In the genomic region with DNA sequence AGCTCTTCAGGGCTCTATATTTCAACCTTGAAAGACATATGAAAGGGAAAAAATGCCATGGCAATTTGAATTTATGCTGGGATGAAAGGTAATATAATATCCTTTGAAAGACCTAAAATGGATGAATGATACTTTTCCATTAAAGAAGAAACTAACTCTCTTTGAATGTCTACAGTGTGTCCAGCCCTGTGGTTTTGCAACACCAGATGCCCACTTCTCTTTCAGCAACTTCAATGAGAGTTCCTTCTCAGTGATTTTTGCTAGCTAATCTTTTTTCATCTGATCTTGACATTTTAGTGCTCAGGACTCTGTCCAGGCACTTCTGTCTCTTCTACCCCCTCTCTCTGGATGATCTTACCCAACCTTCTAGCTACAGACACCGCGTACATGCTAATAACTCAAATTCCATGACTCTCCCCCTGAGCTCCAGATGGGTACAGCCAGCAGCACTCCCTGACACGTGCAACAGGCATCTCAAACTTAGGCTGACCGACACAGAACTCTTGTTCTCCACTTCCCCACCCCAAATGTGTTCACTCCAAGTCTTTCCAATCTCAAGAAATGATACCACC, we compare ENCODE assay signal across 14 cellular contexts.
DNase-seq lines count a peak whose midpoint lies in the region; ATAC-seq, FAIRE-seq and TF ChIP-seq lines count a peak whose summit lies in the region.
"Had no signal": no experiment of that assay in that cellular context is flagged by ENCODE, and none has a peak within 500 bp of the region (broad histone marks: within the 10 kb centered on the region; RNA-seq: fewer than 3 reads in every experiment).

No MANE protein-coding gene starts in this region.

- H3K36me3 ChIP-seq in H1 (ENCODE audit: control insufficient read depth in 2 of 4, insufficient read depth in 4 of 4, low read length in 3 of 4) (peaks cover 0 to 11% (median 3%) of the 10 kb centered on the region in 4 experiments; a peak in 2 of 8 replicates), mesendoderm (ENCODE audit: control insufficient read depth, insufficient read depth, low read length) (no peaks in the 10 kb centered on the region)

- H4K20me1 ChIP-seq in H1 (replicated peaks in 1 of 2; ENCODE audit: control insufficient read depth in 1 of 2, insufficient read depth in 2 of 2, low read length in 2 of 2), result no peaks in the 10 kb centered on the region
- H4K20me1 ChIP-seq: BLaER1 had no signal

- no peak for TF ChIP-seq RAD21 in H1 (IDR thresholded peaks at IDR 0.05 in 1 of 2, conservative IDR thresholded peaks at IDR 0.05 in 1 of 2; ENCODE audit: low read depth in 2 of 2, low read length in 2 of 2)

- H3K23me2 ChIP-seq in H1 (ENCODE audit: low read depth, low read length), result no peaks in the 10 kb centered on the region

- no peak overlapping the region for H2BK20ac ChIP-seq in H1 (ENCODE audit: low read length)

- H3K14ac ChIP-seq in H1 (ENCODE audit: insufficient read length), result no peak overlapping the region

- TF ChIP-seq CTCF in AG04450 (IDR thresholded peaks at IDR 0.05; ENCODE audit: low read depth, low read length) (no peak), H1 (IDR thresholded peaks at IDR 0.05; ENCODE audit: control extremely low read depth in 1 of 3, insufficient read depth in 1 of 3, low read depth in 1 of 3, low read length in 3 of 3) (no peak)

- H3K9me3 ChIP-seq in AG04450 (ENCODE audit: control insufficient read depth, insufficient read depth, low read length) (no peaks in the 10 kb centered on the region; the same call in 1 of the 2 replicates), H1 (ENCODE audit: insufficient read depth in 2 of 2, low read depth in 1 of 2, low read length in 1 of 2) (no peaks in the 10 kb centered on the region)
- H3K9me3 ChIP-seq: spleen had no signal

- POLR2A ChIA-PET in AG04450 (lab: Yijun Ruan, JAX), result interaction anchor here (0.7 kb wide), 1 partner anchor 601 kb away, joined by 3 read pairs; no protein-coding TSS in a partner anchor
- POLR2A ChIA-PET in H1 (lab: Charles Lee; ENCODE audit: partially characterized antibody), result interaction anchor here (1.0 to 1.4 kb wide), 3 partner anchors 13 to 162 kb away, joined by 3 to 4 read pairs (median 3); no protein-coding TSS in a partner anchor

- H4K91ac ChIP-seq in H1 (replicated peaks; ENCODE audit: insufficient read length, low read length), result no peak overlapping the region

- H2BK15ac ChIP-seq in H1 (ENCODE audit: low read length), result no peak overlapping the region
- no peak overlapping the region for H2BK15ac ChIP-seq in mesendoderm (replicated peaks; ENCODE audit: low read depth)

- peak overlapping the region; percentile 33 for H3K4ac ChIP-seq in H1 (replicated peaks; ENCODE audit: insufficient read length, low read depth, low read length)
- no peak overlapping the region for H3K4ac ChIP-seq in mesendoderm (ENCODE audit: low read depth, low read length)

- H4K5ac ChIP-seq in H1 (ENCODE audit: insufficient read length, low read depth, low read length) (no peak overlapping the region), mesendoderm (ENCODE audit: low read length) (no peak overlapping the region)

- 0 out of 2 replicates have a peak overlapping the region, but pooled peaks have one; percentile 54 for H2BK12ac ChIP-seq in H1 (ENCODE audit: low read depth, low read length)

- no peak for TF ChIP-seq EP300 in H1 (IDR thresholded peaks at IDR 0.05; ENCODE audit: borderline replicate concordance in 1 of 2, low read depth in 2 of 2, low read length in 2 of 2)

- ATAC-seq in GM19328 (IDR thresholded peaks at IDR 0.05; ENCODE audit: unreplicated experiment), result no peak

- H2AK5ac ChIP-seq in H1 (ENCODE audit: low read depth, low read length), result no peak overlapping the region
- peak overlapping the region; percentile 37 for H2AK5ac ChIP-seq in mesendoderm (ENCODE audit: low read length)

- FAIRE-seq in H1 (lab: Jason Lieb, UNC), result peak; percentile 39

- H3K4me2 ChIP-seq in H1 (ENCODE audit: insufficient read depth in 1 of 2, low read depth in 2 of 2, low read length in 2 of 2) (no peak overlapping the region; a peak in 1 of 4 replicates), mesendoderm (ENCODE audit: low read length) (no peak overlapping the region)
- H3K4me2 ChIP-seq: BLaER1 had no signal

- no peak overlapping the region for H3K18ac ChIP-seq in H1 (ENCODE audit: extremely low read depth, low read length)
- H3K18ac ChIP-seq in mesendoderm (ENCODE audit: low read length), result peak overlapping the region; percentile 14

- DNase-seq in AG04450 (ENCODE audit: low read depth, low spot score) (peak; percentile 20), GM03348 (ENCODE audit: low spot score) (peak; percentile 57), H1 (ENCODE audit: low read depth in 1 of 2, low spot score in 2 of 2) (no peak), mesendoderm (no peak), erythroblast (lab: John Stamatoyannopoulos, UW) (no peak), GOT3 (lab: John Stamatoyannopoulos, UW) (no peak)
- no peak for DNase-seq in stimulated activated CD4-positive, alpha-beta T cell treated with anti-CD3 and anti-CD28 coated beads, Interleukin-4, amount 100 ng/mL, for 4 hours
- DNase-seq: activated CD4-positive, alpha-beta T cell treated with anti-CD3 and anti-CD28 coated beads, Interleukin-2, amount 50 U/mL, for 1 hour; activated gamma-delta T cell treated with Interleukin-2 at 50 U/mL for 16 hours; H7; NCI-H1930; spleen had no signal

- H3K56ac ChIP-seq in H1 (replicated peaks; ENCODE audit: insufficient read length, low read depth, low read length) (no peak overlapping the region), mesendoderm (ENCODE audit: low read length) (peak overlapping the region; percentile 6)

- TF ChIP-seq POLR2A in H1 (IDR thresholded peaks at IDR 0.05; ENCODE audit: control extremely low read depth in 1 of 2, low read depth in 2 of 2, low read length in 2 of 2), result no peak
- TF ChIP-seq POLR2A in erythroblast (IDR thresholded peaks at IDR 0.05; ENCODE audit: low read length), result no peak

- CTCF ChIA-PET in AG04450 (lab: Charles Lee), result no interaction called here
- CTCF ChIA-PET in H1 (lab: Charles Lee; ENCODE audit: partially characterized antibody), result interaction anchor here (1.8 kb wide), 1 partner anchor 40 kb away, joined by 6 read pairs; no protein-coding TSS in a partner anchor

- H3K79me1 ChIP-seq in H1 (ENCODE audit: low read depth, low read length), result peaks cover 8% of the 10 kb centered on the region; the same call in 1 of the 2 replicates
- H3K79me1 ChIP-seq in mesendoderm (ENCODE audit: low read length), result peaks cover 5% of the 10 kb centered on the region

- H3K4me3 ChIP-seq in AG04450 (ENCODE audit: low read depth, low read length) (no peak overlapping the region), H1 (ENCODE audit: extremely low read depth in 1 of 4, insufficient read depth in 2 of 4, low read depth in 3 of 4, low read length in 4 of 4) (no peak overlapping the region), mesendoderm (ENCODE audit: low read length) (no peak overlapping the region)
- H3K4me3 ChIP-seq: BLaER1, spleen had no signal

- H3K27me3 ChIP-seq in AG04450 (ENCODE audit: control insufficient read depth, insufficient read depth, low read length) (no peaks in the 10 kb centered on the region), H1 (replicated peaks in 1 of 4; ENCODE audit: control insufficient read depth in 3 of 4, extremely low read depth in 1 of 4, insufficient read depth in 3 of 4, low read length in 3 of 4) (no peaks in the 10 kb centered on the region), mesendoderm (ENCODE audit: insufficient read depth, low read length, poor library complexity) (no peaks in the 10 kb centered on the region)
- H3K27me3 ChIP-seq: BLaER1, spleen had no signal

- H2AFZ ChIP-seq in H1 (ENCODE audit: low read length), result no peak overlapping the region

- no peak overlapping the region for H2BK5ac ChIP-seq in H1 (ENCODE audit: low read depth, low read length)
- H2BK5ac ChIP-seq in mesendoderm (ENCODE audit: low read length), result peak overlapping the region; percentile 19

- H3K23ac ChIP-seq in H1 (ENCODE audit: insufficient read length) (no peak overlapping the region), mesendoderm (ENCODE audit: low read length) (no peak overlapping the region)

- H3K9ac ChIP-seq in H1 (replicated peaks in 1 of 4; ENCODE audit: extremely low read depth in 1 of 4, low read depth in 3 of 4, low read length in 3 of 4), result no peak overlapping the region
- no peak overlapping the region for H3K9ac ChIP-seq in mesendoderm (ENCODE audit: low read length)
- H3K9ac ChIP-seq: BLaER1 had no signal

- 90% methylated on average over 4 of the region's 4 CpGs; no CpG with 5 or more reads in 1 of the 2 experiments for WGBS in H1 (ENCODE audit: extremely low coverage in 1 of 2, insufficient coverage in 1 of 2, insufficient read length in 1 of 2, insufficient replicate concordance in 2 of 2, low coverage in 1 of 2, low lambda C conversion rate in 2 of 2, missing lambda C conversion rate in 1 of 2), 2 experiments
- WGBS in mesendoderm (ENCODE audit: extremely low coverage, insufficient coverage, low lambda C conversion rate), result no CpG with 5 or more reads among the region's 4 CpGs

- H3K79me2 ChIP-seq in H1 (ENCODE audit: control insufficient read depth in 1 of 2, insufficient read depth in 2 of 2, low read length in 2 of 2) (peaks cover 6 to 78% of the 10 kb centered on the region in 2 experiments), mesendoderm (ENCODE audit: control insufficient read depth, insufficient read depth, low read length) (no peaks in the 10 kb centered on the region)

- no peak overlapping the region for H4K8ac ChIP-seq in H1 (ENCODE audit: extremely low read depth, insufficient read depth, low read length)
- no peak overlapping the region for H4K8ac ChIP-seq in mesendoderm (ENCODE audit: low read depth, low read length)

- H2BK120ac ChIP-seq in H1 (replicated peaks; ENCODE audit: low read depth, low read length) (no peak overlapping the region), mesendoderm (ENCODE audit: low read depth, low read length) (no peak overlapping the region)

- H3K27ac ChIP-seq in AG04450 (ENCODE audit: low read depth, low read length) (no peak overlapping the region), H1 (ENCODE audit: low read depth, low read length) (no peak overlapping the region), mesendoderm (ENCODE audit: low read depth, low read length) (no peak overlapping the region)
- H3K27ac ChIP-seq: BLaER1 had no signal

- H3K4me1 ChIP-seq in H1 (replicated peaks in 1 of 4; ENCODE audit: control insufficient read depth in 3 of 4, insufficient read depth in 4 of 4, low read length in 3 of 4) (peaks cover 5 to 17% (median 14%) of the 10 kb centered on the region in 4 experiments), mesendoderm (ENCODE audit: control insufficient read depth, low read depth, low read length) (peaks cover 25% of the 10 kb centered on the region)
- H3K4me1 ChIP-seq: BLaER1 had no signal

TF ChIP-seq in H1, 55 proteins besides CTCF, POLR2A, EP300 and RAD21:
- no peak for TF ChIP-seq KDM1A (IDR thresholded peaks at IDR 0.05; ENCODE audit: borderline replicate concordance, low read length)
- TF ChIP-seq TCF12 (IDR thresholded peaks at IDR 0.05; ENCODE audit: low read depth, low read length), result no peak
- TF ChIP-seq JUN (IDR thresholded peaks at IDR 0.05; ENCODE audit: low read depth, low read length), result no peak
- no peak for TF ChIP-seq PHF8 (conservative IDR thresholded peaks at IDR 0.05; ENCODE audit: low read depth, low read length)
- no peak for TF ChIP-seq RFX5 (IDR thresholded peaks at IDR 0.05; ENCODE audit: borderline replicate concordance, low read depth, low read length)
- TF ChIP-seq SRF (IDR thresholded peaks at IDR 0.05; ENCODE audit: low read depth, low read length), result no peak

Comparison
In these comparisons a context has a peak if more than half of its experiments do, and no peak if none do; other contexts are left out.
1. DNase-seq: peak in AG04450 (single experiment) and GM03348 (single experiment); none in H1 (0 of 2), mesendoderm (single experiment), erythroblast (0 of 2), stimulated activated CD4-positive, alpha-beta T cell treated with anti-CD3 and anti-CD28 coated beads, Interleukin-4, amount 100 ng/mL, for 4 hours (0 of 2) and GOT3 (single experiment).